Comparison of ENCODE assay signal across 8 cellular contexts in genomic region chr12:120453977-120454376, GRCh38. TPM values are rescaled to one million over a fixed set of nuclear protein-coding genes. Genes with fewer than 3 reads are reported as not detected.
DNase-seq lines count a peak whose midpoint lies in the region; ATAC-seq and TF ChIP-seq lines count a peak whose summit lies in the region.

No MANE protein-coding gene starts in this region.

- peak; percentile 52 to 60 (median 54) for ATAC-seq in right lobe of liver
- ATAC-seq in HG03280 (IDR thresholded peaks at IDR 0.05; ENCODE audit: unreplicated experiment), result no peak
- ATAC-seq in GM19035 (IDR thresholded peaks at IDR 0.05; ENCODE audit: unreplicated experiment), result no peak
- ATAC-seq in GM18520 (IDR thresholded peaks at IDR 0.05; ENCODE audit: unreplicated experiment), result no peak

- intact Hi-C loops in right lobe of liver (cut with DNase I), result loop anchor here in 1 of 2 donors (10.0 kb wide), 1 partner anchor 111 kb away; no protein-coding TSS in a partner anchor

- H3K27ac ChIP-seq in MM.1S (ENCODE audit: low read length), result peak overlapping the region; percentile 25; the same call in 1 of the 2 replicates
- H3K27ac ChIP-seq in right lobe of liver, result no peak overlapping the region

- WGBS in right lobe of liver (ENCODE audit: insufficient coverage, low coverage, low lambda C conversion rate, missing lambda C conversion rate), result 67% methylated on average over 3 of the region's 4 CpGs

- no peaks in the 10 kb centered on the region for H3K9me2 ChIP-seq in MM.1S (replicated peaks; ENCODE audit: insufficient read depth, low read length)

- no peaks in the 10 kb centered on the region for H3K4me1 ChIP-seq in MM.1S (ENCODE audit: low read length)
- H3K4me1 ChIP-seq in right lobe of liver, result peaks cover 0 to 22% (median 6%) of the 10 kb centered on the region in 4 donors

- H3K4me2 ChIP-seq in MM.1S (ENCODE audit: low read depth, low read length), result no peak overlapping the region

- H3K9ac ChIP-seq in MM.1S (ENCODE audit: low read length), result no peak overlapping the region

- H3K9me3 ChIP-seq in MM.1S (replicated peaks; ENCODE audit: insufficient read depth, low read length) (no peaks in the 10 kb centered on the region), right lobe of liver (no peaks in the 10 kb centered on the region)

- H3F3A ChIP-seq in MM.1S (ENCODE audit: insufficient read depth, low read length), result peaks cover 3% of the 10 kb centered on the region; the same call in 1 of the 2 replicates

- peaks cover 20% of the 10 kb centered on the region for H3K79me2 ChIP-seq in MM.1S (ENCODE audit: low read length)

- TF ChIP-seq POLR2A in right lobe of liver (IDR thresholded peaks at IDR 0.05), result no peak

- H3K4me3 ChIP-seq in MM.1S (ENCODE audit: low read length), result no peak overlapping the region
- H3K4me3 ChIP-seq in right lobe of liver, result no peak overlapping the region

- TF ChIP-seq CTCF in MM.1S (IDR thresholded peaks at IDR 0.05; ENCODE audit: low read length) (peak; percentile 60), right lobe of liver (IDR thresholded peaks at IDR 0.05) (peak; percentile 28 to 54 (median 48))

- peak; percentile 27 for DNase-seq in stimulated activated CD4-positive, alpha-beta T cell treated with anti-CD3 and anti-CD28 coated beads, Interleukin-15, amount 100 ng/mL, for 24 hours
- DNase-seq in stimulated activated CD4-positive, alpha-beta T cell treated with anti-CD3 and anti-CD28 coated beads, Interleukin-4, amount 100 ng/mL, for 1 hour, result no peak
- peak; percentile 58 for DNase-seq in MM.1S
- DNase-seq in amniotic epithelial cell (ENCODE audit: low read depth), result peak; percentile 30
- DNase-seq in right lobe of liver, result peak in 1 of 3 donors; percentile 3

- no peak overlapping the region for H2AFZ ChIP-seq in MM.1S (ENCODE audit: low read length)

- H3K36me3 ChIP-seq in MM.1S (replicated peaks; ENCODE audit: insufficient read depth, low read length), result no peaks in the 10 kb centered on the region
- H3K36me3 ChIP-seq in right lobe of liver, result peaks cover 0 to 46% (median 12%) of the 10 kb centered on the region in 4 donors

- H3K27me3 ChIP-seq in MM.1S (replicated peaks; ENCODE audit: insufficient read depth, low read length), result no peaks in the 10 kb centered on the region
- no peaks in the 10 kb centered on the region for H3K27me3 ChIP-seq in right lobe of liver

- no peaks in the 10 kb centered on the region for H4K20me1 ChIP-seq in MM.1S (ENCODE audit: insufficient read depth, low read length)

RNA-seq across cellular contexts. Expression of gene GATC, which starts 7.7 kb away (rescaled TPM):
- 10 to 100 TPM; 13.4 to 23.8 (median 15.9) TPM for total RNA-seq in right lobe of liver

RNA-seq across cellular contexts. Expression of gene TRIAP1, which starts 7.8 kb away (rescaled TPM):
- 10 to 100 TPM; 13.3 to 28.7 (median 17.0) TPM for total RNA-seq in right lobe of liver

RNA-seq across cellular contexts. Expression of gene SRSF9, which starts 15.6 kb away (rescaled TPM):
- total RNA-seq in right lobe of liver, result 10 to 100 TPM; 36.4 to 63.3 (median 60.2) TPM

RNA-seq across cellular contexts. Expression of gene COX6A1, which starts 16.1 kb away (rescaled TPM):
- 100 to 1,000 TPM; 229 to 625 (median 292) TPM for total RNA-seq in right lobe of liver

RNA-seq across cellular contexts. Expression of gene DYNLL1, which starts 41.9 kb away (rescaled TPM):
- total RNA-seq in right lobe of liver, result 100 to 1,000 TPM in 5 of 6 experiments, 10 to 100 TPM in 1; 85.0 to 189 (median 164) TPM

Comparison
In these comparisons a context has a peak if more than half of its experiments do, and no peak if none do; other contexts are left out.
1. ATAC-seq: peak in right lobe of liver (4 of 4); none in HG03280 (single experiment), GM19035 (single experiment) and GM18520 (single experiment).